Comparison of ENCODE assay signal across 8 cellular contexts in genomic region chr16:23952128-23953041, GRCh38.
DNase-seq lines count a peak whose midpoint lies in the region; ATAC-seq lines count a peak whose summit lies in the region.

No MANE protein-coding gene starts in this region.

- peak; percentile 57 for DNase-seq in stimulated activated CD4-positive, alpha-beta T cell treated with anti-CD3 and anti-CD28 coated beads, Interleukin-1b, Interleukin-23, amount 100 ng/mL, for 48 hours
- DNase-seq in stimulated activated CD4-positive, alpha-beta T cell treated with anti-CD3 and anti-CD28 coated beads, Interleukin-2, amount 100 ng/mL, for 48 hours, result no peak
- peak; percentile 59 to 65 for DNase-seq in activated T-cell treated with anti-CD3 and anti-CD28 coated beads, Interleukin-2, amount 50 U/mL, for 48 hours
- DNase-seq in islet precursor cell (peak; percentile 91), substantia nigra (lab: John Stamatoyannopoulos, UW) (peak in 35 of 49 donors; percentile 1 to 59 (median 16)), NK-92 (lab: John Stamatoyannopoulos, UW; ENCODE audit: unreplicated experiment) (no peak), COR-L47 (lab: John Stamatoyannopoulos, UW) (no peak)

- no peak overlapping the region for H3K27ac ChIP-seq in substantia nigra (ENCODE audit: low read depth, low read length, poor library complexity, severe bottlenecking)

- no peak for ATAC-seq in GM18867 (IDR thresholded peaks at IDR 0.05; ENCODE audit: unreplicated experiment)

Comparison
In these comparisons a context has a peak if more than half of its experiments do, and no peak if none do; other contexts are left out.
1. DNase-seq: peak in stimulated activated CD4-positive, alpha-beta T cell treated with anti-CD3 and anti-CD28 coated beads, Interleukin-1b, Interleukin-23, amount 100 ng/mL, for 48 hours (single experiment), activated T-cell treated with anti-CD3 and anti-CD28 coated beads, Interleukin-2, amount 50 U/mL, for 48 hours (2 of 2), islet precursor cell (single experiment) and substantia nigra (35 of 49); none in stimulated activated CD4-positive, alpha-beta T cell treated with anti-CD3 and anti-CD28 coated beads, Interleukin-2, amount 100 ng/mL, for 48 hours (0 of 2), NK-92 (single experiment) and COR-L47 (single experiment).